Comparison of ENCODE assay signal across 26 cellular contexts in the genomic region with DNA sequence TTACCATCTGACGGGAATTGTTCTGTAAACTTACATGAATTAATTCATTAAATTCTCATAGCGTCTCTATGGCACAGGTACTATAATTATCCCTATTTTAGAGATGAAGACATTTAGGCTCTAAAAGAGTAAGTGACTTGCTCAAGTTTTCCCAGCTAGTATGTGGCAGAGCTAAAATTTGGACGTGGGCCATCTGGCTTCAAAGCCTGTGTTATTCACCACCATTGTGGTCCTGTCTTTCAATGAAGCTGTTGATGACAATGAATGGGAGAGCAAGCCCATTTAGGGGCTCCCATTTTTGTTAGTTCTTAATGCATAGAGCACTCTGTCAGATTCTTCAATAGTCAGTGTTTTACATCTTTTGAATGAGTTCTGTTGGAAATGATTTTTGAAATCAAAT.
"Had no signal": no experiment of that assay in that cellular context is flagged by ENCODE, and none has a peak within 500 bp of the region (broad histone marks: within the 10 kb centered on the region; RNA-seq: fewer than 3 reads in every experiment).

No MANE protein-coding gene starts in this region.

- H3K36me3 ChIP-seq: left lung, neural progenitor cell, neutrophil, right atrium auricular region, right lobe of liver, stomach, thyroid gland, transverse colon, upper lobe of left lung, vagina had no signal

- ATAC-seq: left colon; left lung; natural killer cell; right lobe of liver; stimulated activated naive B cell treated with anti-CD40 and anti-IgM and Interleukin-4, amounts not matched to agents 10 μg/mL and 1 μg/mL and 100 μg/mL, for 72 hours; stimulated activated naive CD8-positive, alpha-beta T cell treated with anti-CD3 and anti-CD28 coated beads, Interleukin-15, Interleukin-2, amounts not matched to agents 100 U/mL and 50 U/mL, for 24 hours had no signal

- DNase-seq: immature natural killer cell; kidney; left colon; left lung; mesendoderm; naive B cell; natural killer cell; nephron progenitor cell; occipital lobe; right lobe of liver; stimulated activated CD4-positive, alpha-beta T cell treated with anti-CD3 and anti-CD28 coated beads, Interleukin-1b, Interleukin-23, amount 100 ng/mL, for 48 hours; stimulated activated CD4-positive, alpha-beta T cell treated with anti-CD3 and anti-CD28 coated beads, Interleukin-2, amount 100 ng/mL, for 48 hours; stimulated activated naive B cell treated with anti-CD40 and anti-IgM and Interleukin-4, amounts not matched to agents 10 μg/mL and 1 μg/mL and 100 μg/mL, for 72 hours; stimulated activated naive CD8-positive, alpha-beta T cell treated with anti-CD3 and anti-CD28 coated beads, Interleukin-15, Interleukin-2, amounts not matched to agents 100 U/mL and 50 U/mL, for 24 hours; stomach; testis; thyroid gland; transverse colon; upper lobe of left lung had no signal

- H3K27ac ChIP-seq: left lung, neural progenitor cell, neutrophil, parathyroid adenoma, right atrium auricular region, right lobe of liver, stomach, testis, thyroid gland, transverse colon, upper lobe of left lung, vagina had no signal

- H3K4me3 ChIP-seq: left lung, lung, neural progenitor cell, right atrium auricular region, right lobe of liver, smooth muscle cell, stomach, testis, thyroid gland, transverse colon, upper lobe of left lung, vagina had no signal

- H3K27me3 ChIP-seq: left lung, neural progenitor cell, neutrophil, right atrium auricular region, right lobe of liver, stomach, testis, thyroid gland, transverse colon, upper lobe of left lung, vagina had no signal
